1 cellular context compared by ENCODE assay signal in genomic region chr1:184051485-184052193, GRCh38.
TF ChIP-seq lines count a peak whose summit lies in the region.

TSEN15 (plus strand) TSS chr1:184051730; CDS start chr1:184051756, 26 bp downstream.

TF ChIP-seq in HepG2, 621 proteins besides CTCF, POLR2A, EP300 and RAD21 (continued from another document and continues in another):
- TF ChIP-seq LBX2 (CRISPR knock-in tag; IDR thresholded peaks at IDR 0.05; ENCODE audit: borderline replicate concordance) = peak; percentile 76; the same call in 1 of the 2 replicates
- TF ChIP-seq THYN1 (CRISPR knock-in tag; IDR thresholded peaks at IDR 0.05; ENCODE audit: borderline replicate concordance, low read depth) = no peak
- no peak for TF ChIP-seq GTF3A (CRISPR knock-in tag; conservative IDR thresholded peaks at IDR 0.05)
- peak; percentile 87; the same call in 1 of the 2 replicates for TF ChIP-seq ZSCAN5A (CRISPR knock-in tag; IDR thresholded peaks at IDR 0.05; ENCODE audit: borderline replicate concordance)
- no peak for TF ChIP-seq KAT2B (IDR thresholded peaks at IDR 0.05; ENCODE audit: borderline replicate concordance, low read depth, low read length)
- TF ChIP-seq FOXK1 (CRISPR knock-in tag; IDR thresholded peaks at IDR 0.05; ENCODE audit: borderline replicate concordance, low read depth) = peak; percentile 81; the same call in 1 of the 2 replicates
- peak; percentile 26; the same call in 1 of the 2 replicates for TF ChIP-seq SP5 (CRISPR knock-in tag; IDR thresholded peaks at IDR 0.05; ENCODE audit: borderline replicate concordance, low read depth)
- no peak; the same call in none of the 2 replicates for TF ChIP-seq THRA (CRISPR knock-in tag; IDR thresholded peaks at IDR 0.05; ENCODE audit: borderline replicate concordance)
- TF ChIP-seq ZNF580 (CRISPR knock-in tag; IDR thresholded peaks at IDR 0.05; ENCODE audit: borderline replicate concordance, low read depth) = peak; percentile 90
- TF ChIP-seq ZNF670 (CRISPR knock-in tag; IDR thresholded peaks at IDR 0.05; ENCODE audit: borderline replicate concordance) = no peak
- TF ChIP-seq E2F5 (CRISPR knock-in tag; conservative IDR thresholded peaks at IDR 0.05) = peak; percentile 82
- TF ChIP-seq ONECUT2 (CRISPR knock-in tag; IDR thresholded peaks at IDR 0.05) = no peak
- TF ChIP-seq CSRNP1 (CRISPR knock-in tag; IDR thresholded peaks at IDR 0.05) = peak; percentile 70
- TF ChIP-seq ZC3H4 (CRISPR knock-in tag; IDR thresholded peaks at IDR 0.05; ENCODE audit: borderline replicate concordance) = no peak
- peak; percentile 17; the same call in 1 of the 2 replicates for TF ChIP-seq KDM1A (CRISPR knock-in tag; IDR thresholded peaks at IDR 0.05)
- peak; percentile 89 for TF ChIP-seq ZNF788 (CRISPR knock-in tag; IDR thresholded peaks at IDR 0.05; ENCODE audit: borderline replicate concordance)
- peak; percentile 81; the same call in 1 of the 2 replicates for TF ChIP-seq MTERF4 (CRISPR knock-in tag; IDR thresholded peaks at IDR 0.05)
- no peak for TF ChIP-seq ZNF652 (CRISPR knock-in tag; IDR thresholded peaks at IDR 0.05; ENCODE audit: borderline replicate concordance, low read depth)
- TF ChIP-seq ZNF704 (CRISPR knock-in tag; IDR thresholded peaks at IDR 0.05; ENCODE audit: borderline replicate concordance) = peak; percentile 87; the same call in 1 of the 2 replicates
- peak; percentile 80; the same call in 1 of the 2 replicates for TF ChIP-seq ZNF782 (CRISPR knock-in tag; IDR thresholded peaks at IDR 0.05; ENCODE audit: borderline replicate concordance)
- TF ChIP-seq ZBTB42 (CRISPR knock-in tag; IDR thresholded peaks at IDR 0.05) = no peak
- peak; percentile 38; the same call in 1 of the 2 replicates for TF ChIP-seq DRAP1 (CRISPR knock-in tag; IDR thresholded peaks at IDR 0.05)
- no peak for TF ChIP-seq ZNF839 (CRISPR knock-in tag; IDR thresholded peaks at IDR 0.05; ENCODE audit: borderline replicate concordance)
- peak; percentile 15; the same call in 1 of the 2 replicates for TF ChIP-seq HIC2 (CRISPR knock-in tag; IDR thresholded peaks at IDR 0.05; ENCODE audit: low read depth)
- TF ChIP-seq RAD51 (IDR thresholded peaks at IDR 0.05; ENCODE audit: borderline replicate concordance) = no peak
- no peak for TF ChIP-seq ZNF7 (CRISPR knock-in tag; IDR thresholded peaks at IDR 0.05)
- no peak for TF ChIP-seq SOX13 (IDR thresholded peaks at IDR 0.05)
- TF ChIP-seq SOX13 (CRISPR knock-in tag; conservative IDR thresholded peaks at IDR 0.05 in 1 of 2, IDR thresholded peaks at IDR 0.05 in 1 of 2) = peak in 1 of 2 experiments; percentile 62; a peak in 2 of 4 replicates
- TF ChIP-seq GPN1 (CRISPR knock-in tag; IDR thresholded peaks at IDR 0.05; ENCODE audit: borderline replicate concordance) = peak; percentile 58; the same call in 1 of the 2 replicates
- TF ChIP-seq SP140L (CRISPR knock-in tag; IDR thresholded peaks at IDR 0.05; ENCODE audit: borderline replicate concordance) = peak; percentile 80; the same call in 1 of the 2 replicates
- TF ChIP-seq ZNF691 (CRISPR knock-in tag; IDR thresholded peaks at IDR 0.05; ENCODE audit: borderline replicate concordance, low read depth) = peak; percentile 88; the same call in 1 of the 2 replicates
- no peak for TF ChIP-seq SETDB1 (CRISPR knock-in tag; IDR thresholded peaks at IDR 0.05; ENCODE audit: borderline replicate concordance)
- TF ChIP-seq TOPORS (CRISPR knock-in tag; IDR thresholded peaks at IDR 0.05) = peak; percentile 94
- TF ChIP-seq ZNF557 (CRISPR knock-in tag; IDR thresholded peaks at IDR 0.05) = no peak
- peak; percentile 79; the same call in 1 of the 2 replicates for TF ChIP-seq ZNF614 (CRISPR knock-in tag; IDR thresholded peaks at IDR 0.05; ENCODE audit: borderline replicate concordance)
- peak; percentile 94; the same call in 1 of the 2 replicates for TF ChIP-seq NRL (CRISPR knock-in tag; IDR thresholded peaks at IDR 0.05; ENCODE audit: borderline replicate concordance)
- peak; percentile 46 for TF ChIP-seq HNRNPK (IDR thresholded peaks at IDR 0.05; ENCODE audit: low read depth, low read length, poor library complexity, severe bottlenecking)
- no peak for TF ChIP-seq USF2 (IDR thresholded peaks at IDR 0.05; ENCODE audit: low read depth, low read length)
- no peak for TF ChIP-seq USF2 (CRISPR knock-in tag; IDR thresholded peaks at IDR 0.05; ENCODE audit: borderline replicate concordance)
- TF ChIP-seq ZNF569 (CRISPR knock-in tag; IDR thresholded peaks at IDR 0.05; ENCODE audit: borderline replicate concordance) = 0 out of 2 replicates have a peak, but pooled peaks have one; percentile 23
- TF ChIP-seq PHF8 (CRISPR knock-in tag; IDR thresholded peaks at IDR 0.05) = peak; percentile 94
- peak; percentile 82 for TF ChIP-seq MYPOP (CRISPR knock-in tag; IDR thresholded peaks at IDR 0.05)
- peak; percentile 92; the same call in 1 of the 2 replicates for TF ChIP-seq PRMT3 (CRISPR knock-in tag; IDR thresholded peaks at IDR 0.05; ENCODE audit: borderline replicate concordance, low read depth)
- TF ChIP-seq TSC22D2 (CRISPR knock-in tag; IDR thresholded peaks at IDR 0.05; ENCODE audit: borderline replicate concordance) = peak; percentile 88; the same call in 1 of the 2 replicates
- TF ChIP-seq ZNF784 (CRISPR knock-in tag; IDR thresholded peaks at IDR 0.05; ENCODE audit: borderline replicate concordance) = peak; percentile 57; the same call in 1 of the 2 replicates
- TF ChIP-seq SMYD3 (CRISPR knock-in tag; IDR thresholded peaks at IDR 0.05) = 0 out of 2 replicates have a peak, but pooled peaks have one; percentile 25
- TF ChIP-seq ZNF20 (CRISPR knock-in tag; IDR thresholded peaks at IDR 0.05) = no peak
